15 cellular contexts compared by ENCODE assay signal in genomic region chr20:49941456-49941855, GRCh38. TPM values are rescaled to one million over a fixed set of nuclear protein-coding genes. Genes with fewer than 3 reads are reported as not detected.
"Had no signal": no experiment of that assay in that cellular context is flagged by ENCODE, and none has a peak within 500 bp of the region (broad histone marks: within the 10 kb centered on the region; RNA-seq: fewer than 3 reads in every experiment).

No MANE protein-coding gene starts in this region.

- H3K4me3 Mint-ChIP-seq: activated CD4-positive, alpha-beta T cell treated with anti-CD3 and anti-CD28 coated beads, Interleukin-2, amount 10 ng/mL, durations not matched to agents 7 days and 5 days had no signal

- H2AFZ ChIP-seq: hepatocyte, parathyroid adenoma had no signal

- H3K9me3 ChIP-seq: left lung, neutrophil, stomach, testis had no signal

- H3K27me3 Mint-ChIP-seq: activated CD4-positive, alpha-beta T cell treated with anti-CD3 and anti-CD28 coated beads, Interleukin-2, amount 10 ng/mL, durations not matched to agents 7 days and 5 days had no signal

- H3K9ac ChIP-seq: parathyroid adenoma had no signal

- H3K27ac Mint-ChIP-seq: activated CD4-positive, alpha-beta T cell treated with anti-CD3 and anti-CD28 coated beads, Interleukin-2, amount 10 ng/mL, durations not matched to agents 7 days and 5 days had no signal

- H3K9me3 Mint-ChIP-seq: activated CD4-positive, alpha-beta T cell treated with anti-CD3 and anti-CD28 coated beads, Interleukin-2, amount 10 ng/mL, durations not matched to agents 7 days and 5 days had no signal

- H3K4me2 ChIP-seq: hepatocyte had no signal

- H3K27ac ChIP-seq: hepatocyte, left lung, neutrophil, parathyroid adenoma, stomach, testis had no signal

- H3K4me3 ChIP-seq: hepatocyte, left lung, stomach, testis had no signal

- H3K27me3 ChIP-seq: hepatocyte, left lung, neutrophil, stomach, testis had no signal

- DNase-seq: activated CD4-positive, alpha-beta T cell treated with anti-CD3 and anti-CD28 coated beads, Interleukin-2, amount 10 ng/mL, durations not matched to agents 7 days and 5 days; activated CD4-positive, CD25-positive, alpha-beta regulatory T cell; activated CD8-positive, alpha-beta memory T cell treated with anti-CD3 and anti-CD28 coated beads, Interleukin-2, amount 50 U/mL, for 48 hours; activated naive CD4-positive, alpha-beta T cell; mammary epithelial cell; retina; stimulated activated CD4-positive, alpha-beta T cell treated with anti-CD3 and anti-CD28 coated beads, Interleukin-4, amount 100 ng/mL, for 1 hour; stomach; T-helper 2 cell; testis had no signal

- ATAC-seq: left lung had no signal

RNA-seq across cellular contexts. Expression of gene SNAI1, which starts 41.3 kb away (rescaled TPM):
- total RNA-seq: mammary epithelial cell had no signal
- polyA plus RNA-seq: keratinocyte had no signal
